Comparison of ENCODE assay signal across 8 cellular contexts in the genomic region with DNA sequence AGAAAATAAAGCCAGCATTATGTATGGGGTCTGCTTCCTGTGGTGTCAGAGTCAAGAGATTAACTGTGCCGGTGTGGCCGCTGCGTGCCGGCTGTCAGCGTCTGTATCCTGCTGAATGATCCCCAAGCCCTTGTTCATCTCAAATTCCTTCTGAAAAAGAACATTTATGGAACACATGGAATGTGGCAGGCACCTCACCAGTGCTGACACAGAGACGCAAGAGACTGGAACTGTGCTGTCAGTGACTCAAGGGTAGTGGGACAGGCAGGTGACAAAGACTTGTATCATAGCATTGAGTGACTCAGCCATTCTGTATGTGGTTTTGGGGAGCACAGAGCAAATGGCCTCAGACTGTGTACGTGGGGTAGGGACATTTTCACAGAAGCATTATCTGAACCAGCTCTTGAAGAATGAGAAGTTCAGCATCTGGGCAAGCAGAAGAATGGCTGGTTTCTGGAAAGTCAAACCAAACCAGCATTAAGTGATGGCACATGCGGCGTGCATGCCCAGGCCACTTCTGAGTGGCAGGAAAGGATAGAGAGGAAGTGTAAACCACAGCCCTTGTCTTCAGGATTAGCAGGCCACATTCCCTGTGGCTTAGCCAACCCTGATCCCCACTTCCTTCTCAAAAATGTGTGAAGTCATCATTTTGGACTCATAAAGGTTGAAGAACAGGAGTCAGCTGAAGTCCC.
A peak's percentile ranks its signal among the peaks of the same experiment; 100 is the strongest.
DNase-seq lines count a peak whose midpoint lies in the region; ATAC-seq and TF ChIP-seq lines count a peak whose summit lies in the region.

No MANE protein-coding gene starts in this region.

- CTCF ChIA-PET in GM10248 (lab: Yijun Ruan, JAX), result no interaction called here

- peak overlapping the region; percentile 64 for H3K27ac ChIP-seq in RWPE2 (ENCODE audit: poor library complexity, severe bottlenecking)

- no peaks in the 10 kb centered on the region for H3K27me3 ChIP-seq in RWPE2 (ENCODE audit: insufficient read depth, poor library complexity, severe bottlenecking)

- H3K36me3 ChIP-seq in RWPE2 (ENCODE audit: low read depth), result no peaks in the 10 kb centered on the region

- ATAC-seq in RWPE2 (ENCODE audit: low read depth) (peak; percentile 87), GM21717 (IDR thresholded peaks at IDR 0.05; ENCODE audit: unreplicated experiment) (no peak)

- POLR2A ChIA-PET in GM10248 (lab: Yijun Ruan, JAX), result no interaction called here

- peak; percentile 0 for DNase-seq in stimulated activated naive CD4-positive, alpha-beta T cell treated with Interleukin-2 at 50 U/mL for 16 hours (lab: John Stamatoyannopoulos, UW)
- DNase-seq in stimulated activated naive CD4-positive, alpha-beta T cell (lab: John Stamatoyannopoulos, UW), result no peak
- DNase-seq in RWPE2 (ENCODE audit: low spot score) (no peak), foreskin melanocyte (peak; percentile 72), NCI-H345 (lab: John Stamatoyannopoulos, UW) (no peak), GM10248 (ENCODE audit: extremely low spot score) (no peak), NCI-H1930 (lab: John Stamatoyannopoulos, UW) (no peak)

- no peaks in the 10 kb centered on the region for H3K9me3 ChIP-seq in RWPE2 (ENCODE audit: severe bottlenecking)

- no peak overlapping the region for H3K4me3 ChIP-seq in RWPE2 (ENCODE audit: severe bottlenecking)

- TF ChIP-seq CTCF in RWPE2 (IDR thresholded peaks at IDR 0.05; ENCODE audit: poor library complexity, severe bottlenecking) (no peak), GM10248 (IDR thresholded peaks at IDR 0.05; ENCODE audit: control extremely low read depth, extremely low read depth, low read depth, missing control alignments) (no peak)

- peaks cover 25% of the 10 kb centered on the region for H3K4me1 ChIP-seq in RWPE2 (ENCODE audit: insufficient read depth, poor library complexity, severe bottlenecking)

Comparison
In these comparisons a context has a peak if more than half of its experiments do, and no peak if none do; other contexts are left out.
1. DNase-seq: peak in stimulated activated naive CD4-positive, alpha-beta T cell treated with Interleukin-2 at 50 U/mL for 16 hours (single experiment) and foreskin melanocyte (single experiment); none in stimulated activated naive CD4-positive, alpha-beta T cell (0 of 6), RWPE2 (single experiment), NCI-H345 (single experiment), GM10248 (single experiment) and NCI-H1930 (0 of 2).